21 cellular contexts compared by ENCODE assay signal in the genomic region with DNA sequence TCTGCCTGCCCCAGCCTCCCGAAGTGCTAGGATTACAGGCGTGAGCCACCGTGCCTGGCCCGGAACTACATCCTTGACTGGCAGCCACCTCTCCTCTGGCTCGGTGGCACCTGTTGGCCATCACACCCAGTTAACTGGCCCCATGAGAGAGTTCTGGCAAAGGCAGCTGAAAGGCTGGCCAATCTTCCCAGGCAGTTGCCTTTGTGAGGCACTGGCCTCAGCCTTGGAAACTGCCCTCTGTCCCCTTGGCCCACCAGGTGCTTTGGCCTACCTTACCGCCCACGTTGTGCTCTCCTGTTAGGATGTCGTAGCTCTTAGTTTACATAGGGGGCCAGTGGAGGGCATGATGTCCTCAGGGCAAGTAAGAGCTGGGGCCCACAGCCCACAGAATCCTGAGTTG. TPM values are rescaled to one million over a fixed set of nuclear protein-coding genes. Genes with fewer than 3 reads are reported as not detected.
"Had no signal": no experiment of that assay in that cellular context is flagged by ENCODE, and none has a peak within 500 bp of the region (broad histone marks: within the 10 kb centered on the region; RNA-seq: fewer than 3 reads in every experiment).

No MANE protein-coding gene starts in this region.

- H3K36me3 Mint-ChIP-seq: activated CD8-positive, alpha-beta memory T cell treated with anti-CD3 and anti-CD28 coated beads, Interleukin-2, amount 10 ng/mL, durations not matched to agents 7 days and 5 days; stimulated activated naive B cell treated with anti-CD40 and anti-IgM and Interleukin-4, amounts not matched to agents 10 μg/mL and 1 μg/mL and 100 μg/mL, for 72 hours had no signal

- H2AFZ ChIP-seq: parathyroid adenoma had no signal

- ATAC-seq: activated CD8-positive, alpha-beta memory T cell treated with anti-CD3 and anti-CD28 coated beads, Interleukin-2, amount 10 ng/mL, durations not matched to agents 7 days and 5 days; stimulated activated naive B cell treated with anti-CD40 and anti-IgM and Interleukin-4, amounts not matched to agents 10 μg/mL and 1 μg/mL and 100 μg/mL, for 72 hours had no signal

- H3K27me3 ChIP-seq: ascending aorta, breast epithelium, sigmoid colon, thyroid gland had no signal

- H3K4me3 Mint-ChIP-seq: activated B cell treated with CpG ODN at 0.5 μM for 24 hours; activated CD4-positive, alpha-beta memory T cell treated with anti-CD3 and anti-CD28 coated beads, Interleukin-2, amount 10 ng/mL, durations not matched to agents 7 days and 5 days; activated CD8-positive, alpha-beta memory T cell treated with anti-CD3 and anti-CD28 coated beads, Interleukin-2, amount 10 ng/mL, durations not matched to agents 7 days and 5 days; neural crest cell; stimulated activated naive B cell treated with anti-CD40 and anti-IgM and Interleukin-4, amounts not matched to agents 10 μg/mL and 1 μg/mL and 100 μg/mL, for 72 hours had no signal

- H3K27ac ChIP-seq: ascending aorta, breast epithelium, parathyroid adenoma, sigmoid colon, thyroid gland had no signal

- H3K9ac ChIP-seq: parathyroid adenoma had no signal

- H3K9me3 Mint-ChIP-seq: activated B cell treated with CpG ODN at 0.5 μM for 24 hours; activated CD4-positive, alpha-beta memory T cell treated with anti-CD3 and anti-CD28 coated beads, Interleukin-2, amount 10 ng/mL, durations not matched to agents 7 days and 5 days; neural crest cell; stimulated activated naive B cell treated with anti-CD40 and anti-IgM and Interleukin-4, amounts not matched to agents 10 μg/mL and 1 μg/mL and 100 μg/mL, for 72 hours had no signal

- H3K79me2 ChIP-seq: parathyroid adenoma had no signal

- H3K9me3 ChIP-seq: ascending aorta, breast epithelium, sigmoid colon, thyroid gland had no signal

- DNase-seq: activated B cell treated with CpG ODN at 0.5 μM for 24 hours; activated CD4-positive, alpha-beta memory T cell treated with anti-CD3 and anti-CD28 coated beads, Interleukin-2, amount 10 ng/mL, durations not matched to agents 7 days and 5 days; activated CD4-positive, alpha-beta T cell treated with anti-CD3 and anti-CD28 coated beads for 4 hours; activated CD8-positive, alpha-beta memory T cell treated with anti-CD3 and anti-CD28 coated beads, Interleukin-2, amount 10 ng/mL, durations not matched to agents 7 days and 5 days; activated naive CD4-positive, alpha-beta T cell treated with anti-CD3 and anti-CD28 coated beads, Interleukin-2, amount 50 U/mL, for 16 hours; cortex of kidney; erythroblast; sigmoid colon; stimulated activated naive B cell treated with anti-CD40 and anti-IgM and Interleukin-4, amounts not matched to agents 10 μg/mL and 1 μg/mL and 100 μg/mL, for 72 hours; SW 1271; thyroid gland had no signal

- H3K36me3 ChIP-seq: ascending aorta, breast epithelium, sigmoid colon, thyroid gland had no signal

- H3K4me1 ChIP-seq: breast epithelium had no signal

- H3K27me3 Mint-ChIP-seq: activated B cell treated with CpG ODN at 0.5 μM for 24 hours; stimulated activated naive B cell treated with anti-CD40 and anti-IgM and Interleukin-4, amounts not matched to agents 10 μg/mL and 1 μg/mL and 100 μg/mL, for 72 hours had no signal

- H3K27ac Mint-ChIP-seq: activated B cell treated with CpG ODN at 0.5 μM for 24 hours; activated CD4-positive, alpha-beta memory T cell treated with anti-CD3 and anti-CD28 coated beads, Interleukin-2, amount 10 ng/mL, durations not matched to agents 7 days and 5 days; activated CD8-positive, alpha-beta memory T cell treated with anti-CD3 and anti-CD28 coated beads, Interleukin-2, amount 10 ng/mL, durations not matched to agents 7 days and 5 days; stimulated activated naive B cell treated with anti-CD40 and anti-IgM and Interleukin-4, amounts not matched to agents 10 μg/mL and 1 μg/mL and 100 μg/mL, for 72 hours had no signal

- H3K4me3 ChIP-seq: ascending aorta, breast epithelium, sigmoid colon, thyroid gland had no signal

RNA-seq across cellular contexts. Expression of gene GHRH, which starts 18.2 kb away (rescaled TPM):
- total RNA-seq: activated B cell treated with CpG ODN at 0.5 μM for 24 hours; activated CD4-positive, alpha-beta memory T cell treated with anti-CD3 and anti-CD28 coated beads, Interleukin-2, amount 10 ng/mL, durations not matched to agents 7 days and 5 days; activated CD8-positive, alpha-beta memory T cell treated with anti-CD3 and anti-CD28 coated beads, Interleukin-2, amount 10 ng/mL, durations not matched to agents 7 days and 5 days; ascending aorta; breast epithelium; frontal cortex; lung microvascular endothelial cell; neural crest cell; renal cortical epithelial cell; sigmoid colon; T-helper 2 cell treated with Interferon-gamma antibody and Interleukin-4, amounts not matched to agents 100 ng/mL and 5 ng/mL, for 36 hours; thyroid gland had no signal
- polyA plus RNA-seq: adipose tissue, keratinocyte, sigmoid colon had no signal
